Comparison of ENCODE assay signal across 9 cellular contexts in the genomic region with DNA sequence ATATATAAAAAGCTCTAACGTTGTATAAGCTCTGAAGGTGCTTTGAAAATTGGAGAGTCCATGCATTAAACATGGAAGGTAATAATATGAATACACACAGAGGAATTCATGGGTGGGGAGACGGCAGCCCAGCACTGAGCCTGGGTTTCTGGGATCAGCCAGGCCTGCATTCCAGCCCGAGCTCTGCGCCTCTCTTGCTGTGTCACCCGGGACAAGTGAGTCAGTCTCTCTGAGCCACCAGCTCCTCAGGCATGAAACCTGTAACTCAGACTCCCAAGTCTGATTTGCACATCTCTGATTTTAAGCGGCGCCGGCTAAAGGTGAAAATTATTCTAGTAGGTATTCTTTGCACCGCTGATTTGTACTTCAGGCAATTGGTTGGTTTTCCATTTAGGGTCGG.
DNase-seq lines count a peak whose midpoint lies in the region; ATAC-seq and TF ChIP-seq lines count a peak whose summit lies in the region.
"Had no signal": no experiment of that assay in that cellular context is flagged by ENCODE, and none has a peak within 500 bp of the region (broad histone marks: within the 10 kb centered on the region; RNA-seq: fewer than 3 reads in every experiment).

No MANE protein-coding gene starts in this region.

- WGBS in sigmoid colon, 2 donors = 77 to 88% methylated on average over 10 of the region's 10 CpGs

- no peaks in the 10 kb centered on the region for H3K27me3 ChIP-seq in GM06990 (replicated peaks; ENCODE audit: control insufficient read depth, insufficient read depth, low read length)
- H3K27me3 ChIP-seq in PC-9 (ENCODE audit: insufficient read depth, low read depth) = no peaks in the 10 kb centered on the region
- no peaks in the 10 kb centered on the region for H3K27me3 ChIP-seq in sigmoid colon
- H3K27me3 ChIP-seq in BE2C = no peaks in the 10 kb centered on the region

- H3K27ac ChIP-seq in PC-9 (peak overlapping the region; percentile 99), sigmoid colon (peak overlapping the region; percentile 52 to 92 (median 83))

- no peak overlapping the region for H2AFZ ChIP-seq in PC-9

- H3F3A ChIP-seq in PC-9 (ENCODE audit: insufficient read depth, low read depth) = peaks cover 63% of the 10 kb centered on the region

- no peak for DNase-seq in GM06990 (ENCODE audit: extremely low read depth, insufficient read length)
- DNase-seq in PC-9 = peak; percentile 70 to 89
- DNase-seq in effector memory CD8-positive, alpha-beta T cell = no peak
- no peak for DNase-seq in sigmoid colon
- no peak for DNase-seq in BE2C
- no peak for DNase-seq in NCI-H1436 treated with DMSO at 0.1 percent for 48 hours (lab: John Stamatoyannopoulos, UW)
- DNase-seq: effector memory CD4-positive, alpha-beta T cell had no signal

- H3K9me3 Mint-ChIP-seq in effector memory CD8-positive, alpha-beta T cell = no peaks in the 10 kb centered on the region

- POLR2A ChIA-PET in PC-9 (lab: Charles Lee; ENCODE audit: unreplicated experiment) = interaction anchor here (0.5 to 0.8 kb wide), 7 partner anchors 23 to 390 kb away, joined by 3 to 5 read pairs (median 4); partner anchors contain the start of genes ERCC4 and PARN

- H3K4me1 ChIP-seq in PC-9 (replicated peaks; ENCODE audit: insufficient read depth) = peaks cover 87% of the 10 kb centered on the region
- H3K4me1 ChIP-seq in sigmoid colon = peaks cover 0 to 80% (median 71%) of the 10 kb centered on the region in 4 donors
- H3K4me1 ChIP-seq in BE2C = peaks cover 42% of the 10 kb centered on the region

- H3K4me1 Mint-ChIP-seq in effector memory CD8-positive, alpha-beta T cell (ENCODE audit: low read depth in 2 of 2) = peaks cover 5 to 11% of the 10 kb centered on the region in 2 donors

- H3K27ac Mint-ChIP-seq in effector memory CD8-positive, alpha-beta T cell = peak overlapping the region; percentile 81 to 88

- intact Hi-C loops in PC-9 (cut with micrococcal nuclease; ENCODE audit: unreplicated experiment) = loop anchor here (1.0 kb wide), 2 partner anchors 54 to 193 kb away; no protein-coding TSS in a partner anchor
- intact Hi-C loops in sigmoid colon (cut with DNase I) = loop anchor here (2.0 kb wide), 1 partner anchor 53 kb away; no protein-coding TSS in a partner anchor

- no peak for TF ChIP-seq POLR2A in sigmoid colon (IDR thresholded peaks at IDR 0.05)

- H3K4me3 ChIP-seq in GM06990 (replicated peaks; ENCODE audit: low read depth, low read length) = peak overlapping the region; percentile 57
- H3K4me3 ChIP-seq in PC-9 = peak overlapping the region; percentile 96; the same call in 1 of the 2 replicates
- no peak overlapping the region for H3K4me3 ChIP-seq in sigmoid colon
- H3K4me3 ChIP-seq in BE2C (ENCODE audit: low read depth, low read length) = no peak overlapping the region

- H3K4me2 ChIP-seq in PC-9 = peak overlapping the region; percentile 100

- H3K4me3 Mint-ChIP-seq in effector memory CD8-positive, alpha-beta T cell = peak overlapping the region; percentile 59 to 65

- no peaks in the 10 kb centered on the region for H3K9me3 ChIP-seq in PC-9 (ENCODE audit: insufficient read depth, low read depth)
- no peaks in the 10 kb centered on the region for H3K9me3 ChIP-seq in sigmoid colon
- no peaks in the 10 kb centered on the region for H3K9me3 ChIP-seq in BE2C

- BruUV-seq in PC-9 (replicated peaks; lab: Mats Ljungman, UMichigan) = no TSS peak

- peaks cover 5% of the 10 kb centered on the region for H3K36me3 Mint-ChIP-seq in effector memory CD8-positive, alpha-beta T cell (ENCODE audit: insufficient read depth)

- peaks cover 12% of the 10 kb centered on the region for H4K20me1 ChIP-seq in PC-9 (ENCODE audit: insufficient read depth)

- peaks cover 5% of the 10 kb centered on the region for H3K36me3 ChIP-seq in GM06990 (ENCODE audit: control insufficient read depth, insufficient read depth, low read length)
- peaks cover 9% of the 10 kb centered on the region; the same call in 1 of the 2 replicates for H3K36me3 ChIP-seq in PC-9 (ENCODE audit: low read depth)
- no peaks in the 10 kb centered on the region for H3K36me3 ChIP-seq in sigmoid colon
- no peaks in the 10 kb centered on the region for H3K36me3 ChIP-seq in BE2C

- peaks cover 100% of the 10 kb centered on the region for H3K79me2 ChIP-seq in PC-9 (ENCODE audit: low read depth)

- TF ChIP-seq EP300 in sigmoid colon (IDR thresholded peaks at IDR 0.05) = no peak

- no peak for ATAC-seq in effector memory CD8-positive, alpha-beta T cell (replicated peaks)
- ATAC-seq in HG02840 (IDR thresholded peaks at IDR 0.05; ENCODE audit: low FRiP score, unreplicated experiment) (no peak), GM21423 (IDR thresholded peaks at IDR 0.05; ENCODE audit: unreplicated experiment) (no peak)

- TF ChIP-seq CTCF in GM06990 (IDR thresholded peaks at IDR 0.05; ENCODE audit: insufficient read depth, low read length, poor library complexity, severe bottlenecking) = no peak
- TF ChIP-seq CTCF in PC-9 (conservative IDR thresholded peaks at IDR 0.05) = no peak
- TF ChIP-seq CTCF in sigmoid colon (IDR thresholded peaks at IDR 0.05) = no peak
- no peak for TF ChIP-seq CTCF in BE2C (IDR thresholded peaks at IDR 0.05; ENCODE audit: low read depth, low read length)

- CTCF ChIA-PET in PC-9 (lab: Charles Lee) = no interaction called here

- peaks cover 0 to 15% of the 10 kb centered on the region in 2 donors for H3K27me3 Mint-ChIP-seq in effector memory CD8-positive, alpha-beta T cell

- H3K9me2 ChIP-seq in PC-9 (ENCODE audit: insufficient read depth) = no peaks in the 10 kb centered on the region

Comparison
In these comparisons a context has a peak if more than half of its experiments do, and no peak if none do; other contexts are left out.
1. DNase-seq: peak in PC-9 (2 of 2); none in GM06990 (single experiment), effector memory CD8-positive, alpha-beta T cell (0 of 3), sigmoid colon (single experiment), BE2C (single experiment) and NCI-H1436 treated with DMSO at 0.1 percent for 48 hours (single experiment).
2. H3K4me3 ChIP-seq: peak in GM06990 (single experiment) and PC-9 (single experiment); none in sigmoid colon (0 of 4) and BE2C (single experiment).